In genomic region chr2:106107509-106108131, GRCh38 we compare ENCODE assay signal across 9 cellular contexts.
A peak's percentile ranks its signal among the peaks of the same experiment; 100 is the strongest.
DNase-seq lines count a peak whose midpoint lies in the region; ATAC-seq lines count a peak whose summit lies in the region.
"Had no signal": no experiment of that assay in that cellular context is flagged by ENCODE, and none has a peak within 500 bp of the region (broad histone marks: within the 10 kb centered on the region; RNA-seq: fewer than 3 reads in every experiment).

No MANE protein-coding gene starts in this region.

- DNase-seq in ACHN (peak; percentile 54), amniotic epithelial cell (ENCODE audit: low read depth) (peak; percentile 15), iPS-NIHi7 (ENCODE audit: extremely low spot score) (no peak), neuronal stem cell (ENCODE audit: low spot score) (no peak), NCI-H2029 (lab: John Stamatoyannopoulos, UW) (no peak)
- DNase-seq in stimulated activated naive CD8-positive, alpha-beta T cell treated with anti-CD3 and anti-CD28 coated beads, Interleukin-15, amount 100 ng/mL, for 72 hours: peak in 1 of 2 donors; percentile 59

- H2BK12ac ChIP-seq in neuronal stem cell (ENCODE audit: low read length): no peak overlapping the region

- no peak overlapping the region for H3K18ac ChIP-seq in neuronal stem cell (ENCODE audit: low read length)

- H2BK5ac ChIP-seq in neuronal stem cell (ENCODE audit: low read length): no peak overlapping the region

- no peak overlapping the region for H3K4me2 ChIP-seq in neuronal stem cell (ENCODE audit: insufficient read depth, low read length, poor library complexity, severe bottlenecking)

- no peak overlapping the region for H3K9ac ChIP-seq in neuronal stem cell (ENCODE audit: low read depth, low read length, poor library complexity)

- no peak overlapping the region for H2BK120ac ChIP-seq in neuronal stem cell (ENCODE audit: low read depth, low read length)

- H4K8ac ChIP-seq in neuronal stem cell (ENCODE audit: low read depth, low read length): no peak overlapping the region

- no peak overlapping the region for H2AFZ ChIP-seq in neuronal stem cell (ENCODE audit: low read length)

- no peak overlapping the region for H3K4ac ChIP-seq in neuronal stem cell (ENCODE audit: low read length)

- H2AK5ac ChIP-seq in neuronal stem cell (ENCODE audit: low read depth, low read length): no peak overlapping the region

- no peak overlapping the region for H3K4me3 ChIP-seq in neuronal stem cell (ENCODE audit: low read length in 2 of 2)
- H3K4me3 ChIP-seq: skin epidermis had no signal

- H3K27ac Mint-ChIP-seq in stimulated activated naive CD8-positive, alpha-beta T cell treated with anti-CD3 and anti-CD28 coated beads, Interleukin-15, amount 100 ng/mL, for 72 hours: peak overlapping the region; percentile 79 to 81

- peak overlapping the region in 1 of 2 donors; percentile 66 for H3K4me3 Mint-ChIP-seq in stimulated activated naive CD8-positive, alpha-beta T cell treated with anti-CD3 and anti-CD28 coated beads, Interleukin-15, amount 100 ng/mL, for 72 hours

- no peak overlapping the region for H3K23ac ChIP-seq in neuronal stem cell (ENCODE audit: low read depth, low read length, poor library complexity)

- no peaks in the 10 kb centered on the region for H3K9me3 ChIP-seq in neuronal stem cell (replicated peaks in 1 of 2; ENCODE audit: control insufficient read depth in 2 of 2, insufficient read depth in 1 of 2, low read depth in 1 of 2, low read length in 2 of 2)

- no peaks in the 10 kb centered on the region for H3K79me1 ChIP-seq in neuronal stem cell (ENCODE audit: low read depth, low read length)

- in situ Hi-C loops in ACHN (cut with HindIII; ENCODE audit: low pct_ligation_motif_present, low pct_unique_long_range_greater_than_20kb, low sequenced_read_pairs): no loop called here

- H3K27ac ChIP-seq in neuronal stem cell (replicated peaks; ENCODE audit: low read length): no peak overlapping the region
- H3K27ac ChIP-seq: skin epidermis had no signal

- no peak overlapping the region for H4K91ac ChIP-seq in neuronal stem cell (ENCODE audit: low read depth, low read length, poor library complexity)

- peaks cover 5 to 15% of the 10 kb centered on the region in 2 donors for H3K4me1 ChIP-seq in neuronal stem cell (ENCODE audit: control insufficient read depth in 2 of 2, insufficient read depth in 1 of 2, low read depth in 1 of 2, low read length in 2 of 2)

- peaks cover 31 to 81% of the 10 kb centered on the region in 2 donors for H3K36me3 ChIP-seq in neuronal stem cell (replicated peaks in 1 of 2; ENCODE audit: control insufficient read depth in 2 of 2, insufficient read depth in 2 of 2, low read length in 2 of 2)

- H3K9me3 Mint-ChIP-seq in stimulated activated naive CD8-positive, alpha-beta T cell treated with anti-CD3 and anti-CD28 coated beads, Interleukin-15, amount 100 ng/mL, for 72 hours: no peaks in the 10 kb centered on the region

- no peak overlapping the region for H3K14ac ChIP-seq in neuronal stem cell (ENCODE audit: low read length)

- no peak overlapping the region for H2BK15ac ChIP-seq in neuronal stem cell (ENCODE audit: low read length)

- WGBS in neuronal stem cell (ENCODE audit: extremely low coverage in 2 of 2, insufficient read length in 2 of 2, insufficient replicate concordance in 1 of 2), 2 donors: no CpG with 5 or more reads among the region's 14 CpGs

- H3K4me1 Mint-ChIP-seq in stimulated activated naive CD8-positive, alpha-beta T cell treated with anti-CD3 and anti-CD28 coated beads, Interleukin-15, amount 100 ng/mL, for 72 hours: peaks cover 5% of the 10 kb centered on the region

- no peaks in the 10 kb centered on the region for H3K27me3 ChIP-seq in neuronal stem cell (ENCODE audit: control insufficient read depth in 3 of 3, insufficient read depth in 3 of 3, low read depth in 1 of 3, low read length in 3 of 3)

- no peaks in the 10 kb centered on the region for H3K27me3 Mint-ChIP-seq in stimulated activated naive CD8-positive, alpha-beta T cell treated with anti-CD3 and anti-CD28 coated beads, Interleukin-15, amount 100 ng/mL, for 72 hours

- ATAC-seq in GM18909 (IDR thresholded peaks at IDR 0.05; ENCODE audit: poor library complexity, unreplicated experiment) (peak; percentile 77), HG03280 (IDR thresholded peaks at IDR 0.05; ENCODE audit: unreplicated experiment) (peak; percentile 55)
- peak; percentile 87 for ATAC-seq in stimulated activated naive CD8-positive, alpha-beta T cell treated with anti-CD3 and anti-CD28 coated beads, Interleukin-15, amount 100 ng/mL, for 72 hours

Comparison
In these comparisons a context has a peak if more than half of its experiments do, and no peak if none do; other contexts are left out.
1. DNase-seq: peak in ACHN (single experiment) and amniotic epithelial cell (single experiment); none in iPS-NIHi7 (single experiment), neuronal stem cell (single experiment) and NCI-H2029 (single experiment).
2. Peak in every context shown above with its lines, with median percentiles within 50 percentile points of each other: ATAC-seq.